15 cellular contexts compared by ENCODE assay signal in genomic region chr12:26953447-26953846, GRCh38. TPM values are rescaled to one million over a fixed set of nuclear protein-coding genes. Genes with fewer than 3 reads are reported as not detected.
DNase-seq lines count a peak whose midpoint lies in the region; ATAC-seq, FAIRE-seq and TF ChIP-seq lines count a peak whose summit lies in the region.
"Had no signal": no experiment of that assay in that cellular context is flagged by ENCODE, and none has a peak within 500 bp of the region (broad histone marks: within the 10 kb centered on the region; RNA-seq: fewer than 3 reads in every experiment).

No MANE protein-coding gene starts in this region.

- peaks cover 63% of the 10 kb centered on the region for H3K36me3 Mint-ChIP-seq in CD8-positive, alpha-beta T cell
- H3K36me3 Mint-ChIP-seq in natural killer cell treated with Interleukin-12 subunit alpha and Interleukin-12 subunit beta and Interleukin-15 and Interleukin-18, amount 100 ng/mL, for 72 hours: peaks cover 14% of the 10 kb centered on the region

- H3K4me2 ChIP-seq in fibroblast of lung (ENCODE audit: extremely low read depth, insufficient read depth, low read length): no peak overlapping the region

- H3K27ac ChIP-seq in CD8-positive, alpha-beta T cell (ENCODE audit: low read depth, low read length): no peak overlapping the region
- no peak overlapping the region for H3K27ac ChIP-seq in fibroblast of lung (ENCODE audit: insufficient read depth, low read length)
- no peak overlapping the region for H3K27ac ChIP-seq in SJCRH30
- H3K27ac ChIP-seq: esophagus squamous epithelium had no signal

- POLR2A ChIA-PET in CD8-positive, alpha-beta T cell (lab: Charles Lee): interaction anchor here (0.6 to 1.6 kb wide), 3 partner anchors 61 to 175 kb away, joined by 3 to 4 read pairs (median 3); partner anchors contain the start of genes ITPR2 and TM7SF3

- no peak overlapping the region for H3K9ac ChIP-seq in fibroblast of lung (ENCODE audit: insufficient read depth, low read length)

- peaks cover 14% of the 10 kb centered on the region for H3K36me3 ChIP-seq in CD8-positive, alpha-beta T cell (ENCODE audit: insufficient read depth, low read length)
- H3K36me3 ChIP-seq in fibroblast of lung (ENCODE audit: control insufficient read depth, insufficient read depth, low read length) (no peaks in the 10 kb centered on the region), SJCRH30 (peaks cover 24% of the 10 kb centered on the region)

- H3K4me1 ChIP-seq in CD8-positive, alpha-beta T cell (ENCODE audit: insufficient read depth, low read length): peaks cover 9% of the 10 kb centered on the region
- no peaks in the 10 kb centered on the region for H3K4me1 ChIP-seq in fibroblast of lung (ENCODE audit: control insufficient read depth, extremely low read depth, insufficient read depth, low read length)
- no peaks in the 10 kb centered on the region for H3K4me1 ChIP-seq in SJCRH30

- H3K4me3 ChIP-seq in CD8-positive, alpha-beta T cell (ENCODE audit: low read depth, low read length): no peak overlapping the region
- no peak overlapping the region for H3K4me3 ChIP-seq in fibroblast of lung (replicated peaks in 1 of 4; ENCODE audit: control extremely low read depth in 1 of 4, insufficient read depth in 1 of 4, low read depth in 3 of 4, low read length in 4 of 4)
- H3K4me3 ChIP-seq in SJCRH30: no peak overlapping the region
- H3K4me3 ChIP-seq: BLaER1 treated with 17β-estradiol and CSF1 and Interleukin-3, amounts not matched to agents 10 nM and 100 nM; esophagus squamous epithelium had no signal

- peaks cover 48% of the 10 kb centered on the region for H3K4me1 Mint-ChIP-seq in CD8-positive, alpha-beta T cell (ENCODE audit: low read depth)
- H3K4me1 Mint-ChIP-seq in natural killer cell treated with Interleukin-12 subunit alpha and Interleukin-12 subunit beta and Interleukin-15 and Interleukin-18, amount 100 ng/mL, for 72 hours (ENCODE audit: low read depth in 2 of 2): peaks cover 28 to 33% of the 10 kb centered on the region in 2 donors

- no peak for FAIRE-seq in GM12891 (lab: Jason Lieb, UNC)

- no peak overlapping the region for H3K4me3 Mint-ChIP-seq in CD8-positive, alpha-beta T cell
- peak overlapping the region; percentile 40 for H3K4me3 Mint-ChIP-seq in natural killer cell treated with Interleukin-12 subunit alpha and Interleukin-12 subunit beta and Interleukin-15 and Interleukin-18, amount 100 ng/mL, for 72 hours

- no peak for ATAC-seq in CD8-positive, alpha-beta T cell
- ATAC-seq in natural killer cell treated with Interleukin-12 subunit alpha and Interleukin-12 subunit beta and Interleukin-15 and Interleukin-18, amount 100 ng/mL, for 72 hours: peak in 1 of 2 donors; percentile 69
- no peak for ATAC-seq in GM19452 (IDR thresholded peaks at IDR 0.05; ENCODE audit: unreplicated experiment)

- no peak for DNase-seq in CD8-positive, alpha-beta T cell
- DNase-seq in NOMO-1 treated with DMSO at 0.1 percent for 48 hours (lab: John Stamatoyannopoulos, UW; ENCODE audit: unreplicated experiment): peak; percentile 78
- peak; percentile 16 to 56 for DNase-seq in fibroblast of lung (ENCODE audit: low read depth in 2 of 2)
- DNase-seq in natural killer cell treated with Interleukin-12 subunit alpha and Interleukin-12 subunit beta and Interleukin-15 and Interleukin-18, amount 100 ng/mL, for 72 hours (ENCODE audit: low spot score): no peak
- no peak for DNase-seq in GM12891 (ENCODE audit: insufficient read length, low spot score)
- no peak for DNase-seq in anterior cingulate cortex (lab: John Stamatoyannopoulos, UW)
- DNase-seq in SJCRH30: no peak
- DNase-seq: activated effector memory CD4-positive, alpha-beta T cell treated with Interleukin-2 at 50 U/mL for 16 hours; esophagus squamous epithelium; islet precursor cell; NCI-H1092; NCI-H524; SHP77 treated with DMSO at 0.1 percent for 48 hours had no signal

- H3K27ac Mint-ChIP-seq in CD8-positive, alpha-beta T cell: peak overlapping the region; percentile 72
- H3K27ac Mint-ChIP-seq in natural killer cell treated with Interleukin-12 subunit alpha and Interleukin-12 subunit beta and Interleukin-15 and Interleukin-18, amount 100 ng/mL, for 72 hours: peak overlapping the region; percentile 59 to 87

- no peaks in the 10 kb centered on the region for H4K20me1 ChIP-seq in fibroblast of lung (ENCODE audit: control insufficient read depth, extremely low read depth, insufficient read depth, low read length)

- peaks cover 29% of the 10 kb centered on the region for H3K79me2 ChIP-seq in fibroblast of lung (ENCODE audit: control insufficient read depth, insufficient read depth, low read length)

- CTCF ChIA-PET in CD8-positive, alpha-beta T cell (lab: Charles Lee): no interaction called here

- no peaks in the 10 kb centered on the region for H3K27me3 Mint-ChIP-seq in CD8-positive, alpha-beta T cell (ENCODE audit: low read depth)
- H3K27me3 Mint-ChIP-seq in natural killer cell treated with Interleukin-12 subunit alpha and Interleukin-12 subunit beta and Interleukin-15 and Interleukin-18, amount 100 ng/mL, for 72 hours: no peaks in the 10 kb centered on the region

- H3K9me3 Mint-ChIP-seq in CD8-positive, alpha-beta T cell: peaks cover 2% of the 10 kb centered on the region
- H3K9me3 Mint-ChIP-seq in natural killer cell treated with Interleukin-12 subunit alpha and Interleukin-12 subunit beta and Interleukin-15 and Interleukin-18, amount 100 ng/mL, for 72 hours: peaks cover 1% of the 10 kb centered on the region

- peaks cover 3% of the 10 kb centered on the region for H3K9me3 ChIP-seq in CD8-positive, alpha-beta T cell (ENCODE audit: low read length)
- H3K9me3 ChIP-seq in fibroblast of lung (ENCODE audit: control insufficient read depth, insufficient read depth, low read depth, low read length): no peaks in the 10 kb centered on the region
- H3K9me3 ChIP-seq in SJCRH30 (replicated peaks): no peaks in the 10 kb centered on the region; the same call in 1 of the 2 replicates

- no peaks in the 10 kb centered on the region for H3K27me3 ChIP-seq in CD8-positive, alpha-beta T cell (ENCODE audit: insufficient read depth, low read length)
- H3K27me3 ChIP-seq in fibroblast of lung (ENCODE audit: control insufficient read depth, insufficient read depth, low read length): no peaks in the 10 kb centered on the region
- no peaks in the 10 kb centered on the region for H3K27me3 ChIP-seq in SJCRH30
- H3K27me3 ChIP-seq: BLaER1 treated with 17β-estradiol and CSF1 and Interleukin-3, amounts not matched to agents 10 nM and 100 nM; esophagus squamous epithelium had no signal

- intact Hi-C loops in CD8-positive, alpha-beta T cell (cut with DNase I, micrococcal nuclease): no loop called here

- no peak for TF ChIP-seq POLR2A in GM12891 (IDR thresholded peaks at IDR 0.05; ENCODE audit: low read depth, low read length)

- TF ChIP-seq CTCF in CD8-positive, alpha-beta T cell (IDR thresholded peaks at IDR 0.05): no peak
- TF ChIP-seq CTCF in fibroblast of lung (conservative IDR thresholded peaks at IDR 0.05 in 1 of 2, IDR thresholded peaks at IDR 0.05 in 1 of 2; ENCODE audit: low read depth in 1 of 2, low read length in 2 of 2): no peak

- no peak overlapping the region for H2AFZ ChIP-seq in fibroblast of lung (ENCODE audit: low read length)

TF ChIP-seq in GM12891, 5 proteins besides CTCF, POLR2A, EP300 and RAD21:
- TF ChIP-seq POLR2AphosphoS5 (IDR thresholded peaks at IDR 0.05; ENCODE audit: low read depth, low read length) (no peak), TAF1 (IDR thresholded peaks at IDR 0.05; ENCODE audit: low read depth, low read length) (no peak), POU2F2 (IDR thresholded peaks at IDR 0.05; ENCODE audit: low read depth, low read length) (no peak), SPI1 (IDR thresholded peaks at IDR 0.05; ENCODE audit: low read depth, low read length) (no peak), PAX5 (IDR thresholded peaks at IDR 0.05; ENCODE audit: insufficient read depth, low read length, severe bottlenecking) (no peak)
TF ChIP-seq in GM12891: peak in this region for 0.

RNA-seq across cellular contexts. Expression of gene FGFR1OP2, which starts 15.2 kb away (rescaled TPM):
- 10 to 100 TPM; 44.1 to 47.5 TPM for total RNA-seq in CD8-positive, alpha-beta T cell
- total RNA-seq in fibroblast of lung: 51.1 and 60.8 TPM in 2 replicates
- polyA plus RNA-seq in fibroblast of lung: 31.2 and 36.4 TPM in 2 replicates
- 30.5 and 33.1 TPM in 2 replicates for polyA plus RNA-seq in fibroblast of lung (2012)
- polyA minus RNA-seq in fibroblast of lung (ENCODE audit: low replicate concordance): 1.7 and 1.9 TPM in 2 replicates
- 10 to 100 TPM; 55.6 to 68.5 TPM for total RNA-seq in natural killer cell treated with Interleukin-12 subunit alpha and Interleukin-12 subunit beta and Interleukin-15 and Interleukin-18, amount 100 ng/mL, for 72 hours
- 28.4 TPM for polyA plus RNA-seq in GM12891 (2012; ENCODE audit: low read depth, missing spikeins)
- total RNA-seq in SJCRH30 (2014; rRNA removed; shearing (Covaris generic)): 53.1 and 56.3 TPM in 2 replicates

RNA-seq across cellular contexts. Expression of gene INTS13, which starts 15.7 kb away (rescaled TPM):
- total RNA-seq in CD8-positive, alpha-beta T cell: 10 to 100 TPM; 11.8 to 12.1 TPM
- total RNA-seq in fibroblast of lung: 33.0 and 34.9 TPM in 2 replicates
- polyA plus RNA-seq in fibroblast of lung: 28.0 and 29.2 TPM in 2 replicates
- polyA plus RNA-seq in fibroblast of lung (2012): 18.6 and 22.3 TPM in 2 replicates
- polyA minus RNA-seq in fibroblast of lung (ENCODE audit: low replicate concordance): 5.5 and 5.6 TPM in 2 replicates
- total RNA-seq in natural killer cell treated with Interleukin-12 subunit alpha and Interleukin-12 subunit beta and Interleukin-15 and Interleukin-18, amount 100 ng/mL, for 72 hours: 10 to 100 TPM; 36.7 to 52.5 TPM
- polyA plus RNA-seq in GM12891 (2012; ENCODE audit: low read depth, missing spikeins): 39.6 TPM
- total RNA-seq in SJCRH30 (2014; rRNA removed; shearing (Covaris generic)): 48.1 and 70.8 TPM in 2 replicates

Comparison
In these comparisons a context has a peak if more than half of its experiments do, and no peak if none do; other contexts are left out.
1. DNase-seq: peak in NOMO-1 treated with DMSO at 0.1 percent for 48 hours (single experiment) and fibroblast of lung (2 of 2); none in CD8-positive, alpha-beta T cell (0 of 7), natural killer cell treated with Interleukin-12 subunit alpha and Interleukin-12 subunit beta and Interleukin-15 and Interleukin-18, amount 100 ng/mL, for 72 hours (single experiment), GM12891 (single experiment), anterior cingulate cortex (0 of 58) and SJCRH30 (0 of 2).